1 cellular context compared by ENCODE assay signal in genomic region chr17:44782349-44782850, GRCh38.
TF ChIP-seq lines count a peak whose summit lies in the region.

No MANE protein-coding gene starts in this region.

TF ChIP-seq in H1, 55 proteins besides CTCF, POLR2A, EP300 and RAD21:
- TF ChIP-seq RNF2 (IDR thresholded peaks at IDR 0.05; ENCODE audit: borderline replicate concordance, low read depth, low read length, missing control alignments, poor library complexity, severe bottlenecking): no peak
- TF ChIP-seq TBP (IDR thresholded peaks at IDR 0.05; ENCODE audit: low read depth, low read length): 0 out of 2 replicates have a peak, but pooled peaks have one; percentile 17
- no peak for TF ChIP-seq RBBP5 (IDR thresholded peaks at IDR 0.05; ENCODE audit: borderline replicate concordance, low read depth, low read length)
- TF ChIP-seq TAF1 (IDR thresholded peaks at IDR 0.05; ENCODE audit: low read depth, low read length): no peak
